18 cellular contexts compared by ENCODE assay signal in genomic region chr10:8950978-8951377, GRCh38.
DNase-seq lines count a peak whose midpoint lies in the region; ATAC-seq lines count a peak whose summit lies in the region.
"Had no signal": no experiment of that assay in that cellular context is flagged by ENCODE, and none has a peak within 500 bp of the region (broad histone marks: within the 10 kb centered on the region; RNA-seq: fewer than 3 reads in every experiment).

No MANE protein-coding gene starts in this region.

- H3K27me3 Mint-ChIP-seq in activated CD4-positive, alpha-beta memory T cell treated with anti-CD3 and anti-CD28 coated beads for 36 hours = peaks cover 5% of the 10 kb centered on the region
- no peaks in the 10 kb centered on the region for H3K27me3 Mint-ChIP-seq in activated CD4-positive, alpha-beta memory T cell treated with anti-CD3 and anti-CD28 coated beads, Interleukin-2, amount 10 ng/mL, durations not matched to agents 7 days and 5 days
- no peaks in the 10 kb centered on the region for H3K27me3 Mint-ChIP-seq in activated T-cell treated with anti-CD3 and anti-CD28 coated beads, Interleukin-2, amount 50 U/mL, for 72 hours (ENCODE audit: low read depth)
- H3K27me3 Mint-ChIP-seq in activated T-helper 2 cell treated with anti-CD3 and anti-CD28 coated beads, Interferon-gamma antibody, Interleukin-2, Interleukin-4, amounts not matched to agents 10 μg/mL and 5 μg/mL and 100 μg/mL, durations not matched to agents 14 hours and 24 hours and 36 hours (ENCODE audit: low read depth) = no peaks in the 10 kb centered on the region
- no peaks in the 10 kb centered on the region for H3K27me3 Mint-ChIP-seq in activated T-helper 1 cell treated with anti-CD3 and anti-CD28 coated beads, Interleukin-12 subunit alpha, Interleukin-12 subunit beta, Interleukin-2, Interleukin-4 antibody, amounts not matched to agents 30 ng/mL and 10 ng/mL and 1 ng/mL, durations not matched to agents 14 hours and 24 hours and 36 hours (ENCODE audit: insufficient read depth)
- H3K27me3 Mint-ChIP-seq: CD4-positive, CD25-positive, alpha-beta regulatory T cell had no signal

- peaks cover 4% of the 10 kb centered on the region for H3K9me3 Mint-ChIP-seq in activated CD4-positive, alpha-beta memory T cell treated with anti-CD3 and anti-CD28 coated beads for 36 hours
- H3K9me3 Mint-ChIP-seq in activated CD4-positive, alpha-beta memory T cell treated with anti-CD3 and anti-CD28 coated beads, Interleukin-2, amount 10 ng/mL, durations not matched to agents 7 days and 5 days = peaks cover 4% of the 10 kb centered on the region
- peaks cover 2 to 8% of the 10 kb centered on the region in 2 donors for H3K9me3 Mint-ChIP-seq in activated T-cell treated with anti-CD3 and anti-CD28 coated beads, Interleukin-2, amount 50 U/mL, for 72 hours
- peaks cover 27% of the 10 kb centered on the region for H3K9me3 Mint-ChIP-seq in activated T-helper 2 cell treated with anti-CD3 and anti-CD28 coated beads, Interferon-gamma antibody, Interleukin-2, Interleukin-4, amounts not matched to agents 10 μg/mL and 5 μg/mL and 100 μg/mL, durations not matched to agents 14 hours and 24 hours and 36 hours
- H3K9me3 Mint-ChIP-seq in activated T-helper 1 cell treated with anti-CD3 and anti-CD28 coated beads, Interleukin-12 subunit alpha, Interleukin-12 subunit beta, Interleukin-2, Interleukin-4 antibody, amounts not matched to agents 30 ng/mL and 10 ng/mL and 1 ng/mL, durations not matched to agents 14 hours and 24 hours and 36 hours = peaks cover 8% of the 10 kb centered on the region
- H3K9me3 Mint-ChIP-seq: H9 had no signal

- no peak overlapping the region for H3K4me3 Mint-ChIP-seq in activated CD4-positive, alpha-beta memory T cell treated with anti-CD3 and anti-CD28 coated beads for 36 hours
- no peak overlapping the region for H3K4me3 Mint-ChIP-seq in activated CD4-positive, alpha-beta memory T cell treated with anti-CD3 and anti-CD28 coated beads, Interleukin-2, amount 10 ng/mL, durations not matched to agents 7 days and 5 days
- H3K4me3 Mint-ChIP-seq in activated T-cell treated with anti-CD3 and anti-CD28 coated beads, Interleukin-2, amount 50 U/mL, for 72 hours = peak overlapping the region; percentile 11 to 24
- H3K4me3 Mint-ChIP-seq in activated T-helper 2 cell treated with anti-CD3 and anti-CD28 coated beads, Interferon-gamma antibody, Interleukin-2, Interleukin-4, amounts not matched to agents 10 μg/mL and 5 μg/mL and 100 μg/mL, durations not matched to agents 14 hours and 24 hours and 36 hours (ENCODE audit: low read depth) = no peak overlapping the region
- no peak overlapping the region for H3K4me3 Mint-ChIP-seq in activated T-helper 1 cell treated with anti-CD3 and anti-CD28 coated beads, Interleukin-12 subunit alpha, Interleukin-12 subunit beta, Interleukin-2, Interleukin-4 antibody, amounts not matched to agents 30 ng/mL and 10 ng/mL and 1 ng/mL, durations not matched to agents 14 hours and 24 hours and 36 hours
- H3K4me3 Mint-ChIP-seq: H9 had no signal

- CTCF ChIA-PET in activated CD4-positive, alpha-beta memory T cell treated with anti-CD3 and anti-CD28 coated beads for 36 hours (lab: Charles Lee) = interaction anchor here (0.7 kb wide), 1 partner anchor 315 kb away, joined by 4 read pairs; no protein-coding TSS in a partner anchor
- CTCF ChIA-PET in activated CD4-positive, alpha-beta memory T cell treated with anti-CD3 and anti-CD28 coated beads, Interleukin-2, amount 10 ng/mL, durations not matched to agents 7 days and 5 days (lab: Charles Lee) = no interaction called here

- peaks cover 6% of the 10 kb centered on the region for H3K36me3 Mint-ChIP-seq in activated CD4-positive, alpha-beta memory T cell treated with anti-CD3 and anti-CD28 coated beads for 36 hours
- H3K36me3 Mint-ChIP-seq in activated CD4-positive, alpha-beta memory T cell treated with anti-CD3 and anti-CD28 coated beads, Interleukin-2, amount 10 ng/mL, durations not matched to agents 7 days and 5 days (ENCODE audit: low read depth) = no peaks in the 10 kb centered on the region
- no peaks in the 10 kb centered on the region for H3K36me3 Mint-ChIP-seq in activated T-cell treated with anti-CD3 and anti-CD28 coated beads, Interleukin-2, amount 50 U/mL, for 72 hours (ENCODE audit: insufficient read depth in 2 of 2)
- H3K36me3 Mint-ChIP-seq in activated T-helper 2 cell treated with anti-CD3 and anti-CD28 coated beads, Interferon-gamma antibody, Interleukin-2, Interleukin-4, amounts not matched to agents 10 μg/mL and 5 μg/mL and 100 μg/mL, durations not matched to agents 14 hours and 24 hours and 36 hours (ENCODE audit: low read depth) = peaks cover 22% of the 10 kb centered on the region
- H3K36me3 Mint-ChIP-seq in activated T-helper 1 cell treated with anti-CD3 and anti-CD28 coated beads, Interleukin-12 subunit alpha, Interleukin-12 subunit beta, Interleukin-2, Interleukin-4 antibody, amounts not matched to agents 30 ng/mL and 10 ng/mL and 1 ng/mL, durations not matched to agents 14 hours and 24 hours and 36 hours (ENCODE audit: low read depth) = no peaks in the 10 kb centered on the region
- H3K36me3 Mint-ChIP-seq: CD4-positive, CD25-positive, alpha-beta regulatory T cell had no signal

- peaks cover 7% of the 10 kb centered on the region for H3K4me1 Mint-ChIP-seq in activated CD4-positive, alpha-beta memory T cell treated with anti-CD3 and anti-CD28 coated beads for 36 hours (ENCODE audit: low read depth)
- H3K4me1 Mint-ChIP-seq in activated CD4-positive, alpha-beta memory T cell treated with anti-CD3 and anti-CD28 coated beads, Interleukin-2, amount 10 ng/mL, durations not matched to agents 7 days and 5 days = no peaks in the 10 kb centered on the region
- peaks cover 16% of the 10 kb centered on the region for H3K4me1 Mint-ChIP-seq in activated T-cell treated with anti-CD3 and anti-CD28 coated beads, Interleukin-2, amount 50 U/mL, for 72 hours (ENCODE audit: low read depth)
- H3K4me1 Mint-ChIP-seq in activated T-helper 2 cell treated with anti-CD3 and anti-CD28 coated beads, Interferon-gamma antibody, Interleukin-2, Interleukin-4, amounts not matched to agents 10 μg/mL and 5 μg/mL and 100 μg/mL, durations not matched to agents 14 hours and 24 hours and 36 hours (ENCODE audit: low read depth) = peaks cover 9% of the 10 kb centered on the region
- no peaks in the 10 kb centered on the region for H3K4me1 Mint-ChIP-seq in activated T-helper 1 cell treated with anti-CD3 and anti-CD28 coated beads, Interleukin-12 subunit alpha, Interleukin-12 subunit beta, Interleukin-2, Interleukin-4 antibody, amounts not matched to agents 30 ng/mL and 10 ng/mL and 1 ng/mL, durations not matched to agents 14 hours and 24 hours and 36 hours (ENCODE audit: low read depth)
- H3K4me1 Mint-ChIP-seq: H9 had no signal

- POLR2A ChIA-PET in activated CD4-positive, alpha-beta memory T cell treated with anti-CD3 and anti-CD28 coated beads for 36 hours (lab: Charles Lee) = interaction anchor here (0.6 kb wide), 1 partner anchor 373 kb away, joined by 3 read pairs; no protein-coding TSS in a partner anchor
- POLR2A ChIA-PET in activated CD4-positive, alpha-beta memory T cell treated with anti-CD3 and anti-CD28 coated beads, Interleukin-2, amount 10 ng/mL, durations not matched to agents 7 days and 5 days (lab: Charles Lee) = no interaction called here

- peak; percentile 25 to 28 for ATAC-seq in activated T-cell treated with anti-CD3 and anti-CD28 coated beads, Interleukin-2, amount 50 U/mL, for 72 hours (replicated peaks in 1 of 2)
- ATAC-seq: GM12878 had no signal

- intact Hi-C loops in activated CD4-positive, alpha-beta memory T cell treated with anti-CD3 and anti-CD28 coated beads for 36 hours (cut with micrococcal nuclease) = no loop called here
- intact Hi-C loops in activated T-helper 2 cell treated with anti-CD3 and anti-CD28 coated beads, Interferon-gamma antibody, Interleukin-2, Interleukin-4, amounts not matched to agents 10 μg/mL and 5 μg/mL and 100 μg/mL, durations not matched to agents 14 hours and 24 hours and 36 hours (cut with micrococcal nuclease) = no loop called here
- intact Hi-C loops in activated T-helper 1 cell treated with anti-CD3 and anti-CD28 coated beads, Interleukin-12 subunit alpha, Interleukin-12 subunit beta, Interleukin-2, Interleukin-4 antibody, amounts not matched to agents 30 ng/mL and 10 ng/mL and 1 ng/mL, durations not matched to agents 14 hours and 24 hours and 36 hours (cut with micrococcal nuclease) = no loop called here

- H3K27ac Mint-ChIP-seq in activated CD4-positive, alpha-beta memory T cell treated with anti-CD3 and anti-CD28 coated beads for 36 hours = peak overlapping the region; percentile 23
- H3K27ac Mint-ChIP-seq in activated CD4-positive, alpha-beta memory T cell treated with anti-CD3 and anti-CD28 coated beads, Interleukin-2, amount 10 ng/mL, durations not matched to agents 7 days and 5 days = no peak overlapping the region
- H3K27ac Mint-ChIP-seq in activated T-cell treated with anti-CD3 and anti-CD28 coated beads, Interleukin-2, amount 50 U/mL, for 72 hours = peak overlapping the region; percentile 7
- peak overlapping the region; percentile 29 for H3K27ac Mint-ChIP-seq in activated T-helper 2 cell treated with anti-CD3 and anti-CD28 coated beads, Interferon-gamma antibody, Interleukin-2, Interleukin-4, amounts not matched to agents 10 μg/mL and 5 μg/mL and 100 μg/mL, durations not matched to agents 14 hours and 24 hours and 36 hours
- no peak overlapping the region for H3K27ac Mint-ChIP-seq in activated T-helper 1 cell treated with anti-CD3 and anti-CD28 coated beads, Interleukin-12 subunit alpha, Interleukin-12 subunit beta, Interleukin-2, Interleukin-4 antibody, amounts not matched to agents 30 ng/mL and 10 ng/mL and 1 ng/mL, durations not matched to agents 14 hours and 24 hours and 36 hours
- H3K27ac Mint-ChIP-seq: CD4-positive, CD25-positive, alpha-beta regulatory T cell; H9 had no signal

- DNase-seq in activated CD4-positive, alpha-beta memory T cell treated with anti-CD3 and anti-CD28 coated beads for 36 hours = no peak
- no peak for DNase-seq in activated CD4-positive, alpha-beta memory T cell treated with anti-CD3 and anti-CD28 coated beads, Interleukin-2, amount 10 ng/mL, durations not matched to agents 7 days and 5 days
- no peak for DNase-seq in activated T-cell treated with anti-CD3 and anti-CD28 coated beads, Interleukin-2, amount 50 U/mL, for 72 hours
- DNase-seq in activated T-cell treated with anti-CD3 and anti-CD28 coated beads for 4 hours = no peak
- no peak for DNase-seq in activated T-helper 2 cell treated with anti-CD3 and anti-CD28 coated beads, Interferon-gamma antibody, Interleukin-2, Interleukin-4, amounts not matched to agents 10 μg/mL and 5 μg/mL and 100 μg/mL, durations not matched to agents 14 hours and 24 hours and 36 hours (ENCODE audit: low spot score)
- DNase-seq in activated T-helper 1 cell treated with anti-CD3 and anti-CD28 coated beads, Interleukin-12 subunit alpha, Interleukin-12 subunit beta, Interleukin-2, Interleukin-4 antibody, amounts not matched to agents 30 ng/mL and 10 ng/mL and 1 ng/mL, durations not matched to agents 14 hours and 24 hours and 36 hours (ENCODE audit: low spot score) = no peak
- DNase-seq: ACHN; BE2C; C1 segment of cervical spinal cord; CD4-positive, CD25-positive, alpha-beta regulatory T cell; CD8-positive, alpha-beta memory T cell; COR-L47; DMS 273 treated with DMSO at 0.1 percent for 48 hours; DMS53; DND-41; EL; H9 had no signal

Comparison
In these comparisons a context has a peak if more than half of its experiments do, and no peak if none do; other contexts are left out.
1. H3K27ac Mint-ChIP-seq: peak in activated CD4-positive, alpha-beta memory T cell treated with anti-CD3 and anti-CD28 coated beads for 36 hours (single experiment), activated T-cell treated with anti-CD3 and anti-CD28 coated beads, Interleukin-2, amount 50 U/mL, for 72 hours (single experiment) and activated T-helper 2 cell treated with anti-CD3 and anti-CD28 coated beads, Interferon-gamma antibody, Interleukin-2, Interleukin-4, amounts not matched to agents 10 μg/mL and 5 μg/mL and 100 μg/mL, durations not matched to agents 14 hours and 24 hours and 36 hours (single experiment); none in activated CD4-positive, alpha-beta memory T cell treated with anti-CD3 and anti-CD28 coated beads, Interleukin-2, amount 10 ng/mL, durations not matched to agents 7 days and 5 days (single experiment) and activated T-helper 1 cell treated with anti-CD3 and anti-CD28 coated beads, Interleukin-12 subunit alpha, Interleukin-12 subunit beta, Interleukin-2, Interleukin-4 antibody, amounts not matched to agents 30 ng/mL and 10 ng/mL and 1 ng/mL, durations not matched to agents 14 hours and 24 hours and 36 hours (single experiment).
2. H3K4me3 Mint-ChIP-seq: peak in activated T-cell treated with anti-CD3 and anti-CD28 coated beads, Interleukin-2, amount 50 U/mL, for 72 hours (2 of 2); none in activated CD4-positive, alpha-beta memory T cell treated with anti-CD3 and anti-CD28 coated beads for 36 hours (single experiment), activated CD4-positive, alpha-beta memory T cell treated with anti-CD3 and anti-CD28 coated beads, Interleukin-2, amount 10 ng/mL, durations not matched to agents 7 days and 5 days (single experiment), activated T-helper 2 cell treated with anti-CD3 and anti-CD28 coated beads, Interferon-gamma antibody, Interleukin-2, Interleukin-4, amounts not matched to agents 10 μg/mL and 5 μg/mL and 100 μg/mL, durations not matched to agents 14 hours and 24 hours and 36 hours (single experiment) and activated T-helper 1 cell treated with anti-CD3 and anti-CD28 coated beads, Interleukin-12 subunit alpha, Interleukin-12 subunit beta, Interleukin-2, Interleukin-4 antibody, amounts not matched to agents 30 ng/mL and 10 ng/mL and 1 ng/mL, durations not matched to agents 14 hours and 24 hours and 36 hours (single experiment).